15 cellular contexts compared by ENCODE assay signal in genomic region chr13:29532821-29533220, GRCh38.
"Had no signal": no experiment of that assay in that cellular context is flagged by ENCODE, and none has a peak within 500 bp of the region (broad histone marks: within the 10 kb centered on the region; RNA-seq: fewer than 3 reads in every experiment).

No MANE protein-coding gene starts in this region.

- H3K4me1 ChIP-seq: ascending aorta, left ventricle myocardium inferior, upper lobe of left lung had no signal

- H3K27me3 ChIP-seq: ascending aorta, suprapubic skin, upper lobe of left lung had no signal

- H3K4me3 Mint-ChIP-seq: activated CD4-positive, alpha-beta memory T cell treated with anti-CD3 and anti-CD28 coated beads, Interleukin-2, amount 10 ng/mL, durations not matched to agents 7 days and 5 days; activated CD4-positive, alpha-beta T cell treated with anti-CD3 and anti-CD28 coated beads for 36 hours; mesothelial cell of epicardium had no signal

- H3K27ac ChIP-seq: ascending aorta, left ventricle myocardium inferior, suprapubic skin, upper lobe of left lung, VCaP had no signal

- ATAC-seq: activated CD4-positive, alpha-beta T cell treated with anti-CD3 and anti-CD28 coated beads for 36 hours; esophagus mucosa; right cardiac atrium had no signal

- H3K9me3 Mint-ChIP-seq: activated CD4-positive, alpha-beta memory T cell treated with anti-CD3 and anti-CD28 coated beads, Interleukin-2, amount 10 ng/mL, durations not matched to agents 7 days and 5 days; mesothelial cell of epicardium had no signal

- H3K27me3 Mint-ChIP-seq: activated CD4-positive, alpha-beta memory T cell treated with anti-CD3 and anti-CD28 coated beads, Interleukin-2, amount 10 ng/mL, durations not matched to agents 7 days and 5 days; activated CD4-positive, alpha-beta T cell treated with anti-CD3 and anti-CD28 coated beads for 36 hours; progenitor cell of endocrine pancreas had no signal

- H3K4me3 ChIP-seq: ascending aorta, left ventricle myocardium inferior, suprapubic skin, upper lobe of left lung had no signal

- H3K27ac Mint-ChIP-seq: activated CD4-positive, alpha-beta memory T cell treated with anti-CD3 and anti-CD28 coated beads, Interleukin-2, amount 10 ng/mL, durations not matched to agents 7 days and 5 days; activated CD4-positive, alpha-beta T cell treated with anti-CD3 and anti-CD28 coated beads for 36 hours; mesothelial cell of epicardium; progenitor cell of endocrine pancreas had no signal

- H3K9me3 ChIP-seq: ascending aorta, left ventricle myocardium inferior, suprapubic skin, upper lobe of left lung had no signal

- DNase-seq: activated CD4-positive, alpha-beta memory T cell treated with anti-CD3 and anti-CD28 coated beads, Interleukin-2, amount 10 ng/mL, durations not matched to agents 7 days and 5 days; activated CD4-positive, alpha-beta T cell treated with anti-CD3 and anti-CD28 coated beads for 36 hours; cerebellar nuclear complex; left ventricle myocardium inferior; right cardiac atrium; stimulated activated CD4-positive, alpha-beta T cell treated with anti-CD3 and anti-CD28 coated beads, Interleukin-12 subunit alpha, Interleukin-12 subunit beta, amount 100 ng/mL, for 4 hours; stimulated activated naive CD4-positive, alpha-beta T cell treated with Interleukin-2 at 50 U/mL for 16 hours; SW 1271 had no signal
